18 cellular contexts compared by ENCODE assay signal in the genomic region with DNA sequence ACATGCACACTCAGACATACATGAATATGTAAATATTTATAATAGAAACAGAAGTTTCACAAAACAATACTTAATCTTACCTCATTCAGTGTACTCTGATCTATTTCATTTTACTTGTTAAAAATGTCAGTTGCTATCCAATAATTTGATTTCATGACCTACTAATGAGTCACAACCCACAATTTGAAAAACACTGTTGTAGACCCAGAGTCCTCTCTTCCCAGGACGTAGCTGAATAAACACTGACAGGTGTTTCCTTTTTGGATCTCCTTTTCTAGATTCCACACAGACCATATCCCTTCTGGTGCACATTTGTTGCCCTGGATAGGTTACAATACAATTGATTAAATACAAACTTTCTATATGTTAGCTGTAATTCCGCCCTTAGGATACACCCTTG. TPM values are rescaled to one million over a fixed set of nuclear protein-coding genes. Genes with fewer than 3 reads are reported as not detected.
DNase-seq lines count a peak whose midpoint lies in the region; ATAC-seq, FAIRE-seq and TF ChIP-seq lines count a peak whose summit lies in the region.
"Had no signal": no experiment of that assay in that cellular context is flagged by ENCODE, and none has a peak within 500 bp of the region (broad histone marks: within the 10 kb centered on the region; RNA-seq: fewer than 3 reads in every experiment).

No MANE protein-coding gene starts in this region.

- H3K9me3 ChIP-seq in SJCRH30 (replicated peaks) (peaks cover 7% of the 10 kb centered on the region), psoas muscle (no peaks in the 10 kb centered on the region)
- H3K9me3 ChIP-seq: HAP-1, transverse colon had no signal

- TF ChIP-seq POLR2A in H54 (IDR thresholded peaks at IDR 0.05; ENCODE audit: low read depth, low read length): no peak

- H3K4me3 ChIP-seq in SJCRH30: no peak overlapping the region
- no peak overlapping the region for H3K4me3 ChIP-seq in fibroblast of the aortic adventitia (ENCODE audit: low read depth, low read length)
- no peak overlapping the region for H3K4me3 ChIP-seq in psoas muscle
- H3K4me3 ChIP-seq: GM12878, HAP-1, skin epidermis, transverse colon had no signal

- intact Hi-C loops in psoas muscle (cut with DNase I): no loop called here

- no peaks in the 10 kb centered on the region for H3K27me3 ChIP-seq in SJCRH30
- no peaks in the 10 kb centered on the region for H3K27me3 ChIP-seq in psoas muscle (ENCODE audit: insufficient read depth in 3 of 3, low read length in 2 of 3)
- H3K27me3 ChIP-seq: transverse colon had no signal

- H3K36me3 ChIP-seq in SJCRH30: no peaks in the 10 kb centered on the region
- H3K36me3 ChIP-seq in psoas muscle (ENCODE audit: insufficient read depth in 1 of 2, low read depth in 1 of 2): no peaks in the 10 kb centered on the region
- H3K36me3 ChIP-seq: HAP-1, transverse colon had no signal

- DNase-seq in DMS53 (lab: John Stamatoyannopoulos, UW) (peak; percentile 83), H54 (ENCODE audit: insufficient read length, low spot score) (no peak), SJCRH30 (peak in 1 of 2 experiments; percentile 81), fibroblast of the aortic adventitia (ENCODE audit: low read depth) (peak; percentile 54), GDM1 (lab: John Stamatoyannopoulos, UW) (no peak), psoas muscle (no peak), NOMO-1 treated with DMSO at 0.1 percent for 48 hours (lab: John Stamatoyannopoulos, UW; ENCODE audit: unreplicated experiment) (no peak)
- no peak for DNase-seq in stimulated activated CD4-positive, alpha-beta T cell treated with anti-CD3 and anti-CD28 coated beads, Interleukin-15, amount 100 ng/mL, for 24 hours
- DNase-seq: activated CD4-positive, alpha-beta T cell treated with anti-CD3 and anti-CD28 coated beads, Interleukin-2, amount 50 U/mL, for 4 hours; NCI-H1105; NCI-H345; transverse colon had no signal

- H3K27ac ChIP-seq in SJCRH30 (peak overlapping the region; percentile 2; the same call in 1 of the 2 replicates), psoas muscle (no peak overlapping the region)
- H3K27ac ChIP-seq: C4-2B, skin epidermis, transverse colon had no signal

- FAIRE-seq in H54 (lab: Jason Lieb, UNC): peak; percentile 94
- FAIRE-seq: endometrium, GM12878 had no signal

- ATAC-seq in psoas muscle: no peak
- ATAC-seq: GM12878; stimulated activated effector memory CD8-positive, alpha-beta T cell treated with anti-CD3 and anti-CD28 coated beads, Interleukin-12 subunit alpha, Interleukin-12 subunit beta, amount 100 ng/mL, for 72 hours had no signal

- H3K4me1 ChIP-seq in SJCRH30 (peaks cover 47% of the 10 kb centered on the region), psoas muscle (no peaks in the 10 kb centered on the region)
- H3K4me1 ChIP-seq: transverse colon had no signal

- WGBS in psoas muscle, 3 donors: 58 to 62% (median 59%) methylated on average over 2 of the region's 2 CpGs

- TF ChIP-seq CTCF in fibroblast of the aortic adventitia (IDR thresholded peaks at IDR 0.05; ENCODE audit: insufficient read depth, low read length) (no peak), psoas muscle (IDR thresholded peaks at IDR 0.05) (no peak)

RNA-seq across cellular contexts. Expression of a gene that starts 10.5 kb away (rescaled TPM):
- total RNA-seq in SJCRH30 (2014; rRNA removed; shearing (Covaris generic)): 8.6 and 10.2 TPM in 2 replicates
- total RNA-seq in fibroblast of the aortic adventitia (ENCODE audit: low replicate concordance): 24.1 and 29.8 TPM in 2 replicates
- total RNA-seq in psoas muscle: 10 to 100 TPM; 16.8 to 38.7 (median 23.9) TPM
- 10 to 100 TPM; 15.9 to 25.6 (median 25.5) TPM for polyA plus RNA-seq in psoas muscle
- total RNA-seq: GM12878 had no signal
- polyA plus RNA-seq: GM12878 had no signal

Comparison
In these comparisons a context has a peak if more than half of its experiments do, and no peak if none do; other contexts are left out.
1. DNase-seq: peak in DMS53 (single experiment) and fibroblast of the aortic adventitia (single experiment); none in H54 (single experiment), GDM1 (single experiment), psoas muscle (0 of 2), NOMO-1 treated with DMSO at 0.1 percent for 48 hours (single experiment) and stimulated activated CD4-positive, alpha-beta T cell treated with anti-CD3 and anti-CD28 coated beads, Interleukin-15, amount 100 ng/mL, for 24 hours (single experiment).